ENCODE assay signal across 21 cellular contexts in the genomic region with DNA sequence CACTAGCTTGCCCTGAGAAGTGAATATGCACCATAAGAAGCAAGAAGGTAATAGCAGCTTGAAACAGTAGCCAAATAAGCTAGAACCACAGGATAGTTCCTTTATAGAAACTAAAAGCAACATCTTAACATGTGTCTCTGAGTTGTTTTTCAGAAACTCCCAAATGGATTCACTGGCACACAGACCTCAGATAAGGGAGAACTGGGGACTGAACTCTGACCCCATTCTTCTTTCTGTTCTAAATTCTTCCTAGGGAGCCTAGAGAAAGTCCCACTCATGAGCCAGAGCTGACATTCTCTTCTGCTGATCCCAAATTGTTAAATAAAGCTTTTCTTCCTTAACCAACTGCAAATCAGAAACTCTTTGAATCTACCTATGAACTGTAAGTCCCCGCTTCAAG.
"Had no signal": no experiment of that assay in that cellular context is flagged by ENCODE, and none has a peak within 500 bp of the region (broad histone marks: within the 10 kb centered on the region; RNA-seq: fewer than 3 reads in every experiment).

No MANE protein-coding gene starts in this region.

- H3K4me3 Mint-ChIP-seq: activated CD4-positive, alpha-beta memory T cell treated with anti-CD3 and anti-CD28 coated beads, Interleukin-2, amount 10 ng/mL, durations not matched to agents 7 days and 5 days; activated naive CD4-positive, alpha-beta T cell treated with anti-CD3 and anti-CD28 coated beads for 36 hours; activated T-cell treated with anti-CD3 and anti-CD28 coated beads, Interleukin-2, amount 50 U/mL, for 24 hours; dendritic cell treated with granulocyte-macrophage colony-stimulating factor and Interleukin-4, amounts not matched to agents 40 ng/mL and 50 ng/mL, for 4 days; stimulated activated effector memory CD8-positive, alpha-beta T cell treated with anti-CD3 and anti-CD28 coated beads, Interleukin-12 subunit alpha, Interleukin-12 subunit beta, amount 100 ng/mL, for 72 hours; T-cell had no signal

- H3K27me3 ChIP-seq: thyroid gland had no signal

- H3K4me1 ChIP-seq: psoas muscle, thyroid gland had no signal

- H3K36me3 Mint-ChIP-seq: stimulated activated effector memory CD8-positive, alpha-beta T cell treated with anti-CD3 and anti-CD28 coated beads, Interleukin-12 subunit alpha, Interleukin-12 subunit beta, amount 100 ng/mL, for 72 hours; T-cell had no signal

- H3K9me3 ChIP-seq: psoas muscle, thyroid gland had no signal

- DNase-seq: activated CD4-positive, alpha-beta memory T cell treated with anti-CD3 and anti-CD28 coated beads, Interleukin-2, amount 10 ng/mL, durations not matched to agents 7 days and 5 days; activated CD4-positive, alpha-beta T cell treated with anti-CD3 and anti-CD28 coated beads for 48 hours; activated CD4-positive, CD25-positive, alpha-beta regulatory T cell; activated naive CD4-positive, alpha-beta T cell treated with anti-CD3 and anti-CD28 coated beads for 36 hours; activated T-cell treated with anti-CD3 and anti-CD28 coated beads, Interleukin-2, amount 50 U/mL, for 24 hours; aorta; cerebellar nuclear complex; effector memory CD4-positive, alpha-beta T cell; foreskin fibroblast; hippocampal formation; left colon; psoas muscle; stimulated activated CD4-positive, alpha-beta T cell treated with anti-CD3 and anti-CD28 coated beads, Interleukin-4, amount 100 ng/mL, for 24 hours; T-cell; thyroid gland had no signal

- H3K4me3 ChIP-seq: psoas muscle, thyroid gland had no signal

- H3K27ac Mint-ChIP-seq: activated CD4-positive, alpha-beta memory T cell treated with anti-CD3 and anti-CD28 coated beads, Interleukin-2, amount 10 ng/mL, durations not matched to agents 7 days and 5 days; activated naive CD4-positive, alpha-beta T cell treated with anti-CD3 and anti-CD28 coated beads for 36 hours; activated T-cell treated with anti-CD3 and anti-CD28 coated beads, Interleukin-2, amount 50 U/mL, for 24 hours; activated T-helper 2 cell treated with anti-CD3 and anti-CD28 coated beads, Interferon-gamma antibody, Interleukin-2, Interleukin-4, amounts not matched to agents 10 μg/mL and 5 μg/mL and 100 μg/mL, durations not matched to agents 14 hours and 24 hours and 36 hours; dendritic cell treated with granulocyte-macrophage colony-stimulating factor and Interleukin-4, amounts not matched to agents 40 ng/mL and 50 ng/mL, for 4 days; stimulated activated effector memory CD8-positive, alpha-beta T cell treated with anti-CD3 and anti-CD28 coated beads, Interleukin-12 subunit alpha, Interleukin-12 subunit beta, amount 100 ng/mL, for 72 hours; T-cell had no signal

- H3K4me1 Mint-ChIP-seq: activated CD4-positive, alpha-beta memory T cell treated with anti-CD3 and anti-CD28 coated beads, Interleukin-2, amount 10 ng/mL, durations not matched to agents 7 days and 5 days; stimulated activated effector memory CD8-positive, alpha-beta T cell treated with anti-CD3 and anti-CD28 coated beads, Interleukin-12 subunit alpha, Interleukin-12 subunit beta, amount 100 ng/mL, for 72 hours; T-cell had no signal

- H3K36me3 ChIP-seq: thyroid gland had no signal

- ATAC-seq: left colon; psoas muscle; sciatic nerve; SK-N-SH treated with all-trans-retinoic acid at 6 μM for 48 hours; stimulated activated effector memory CD8-positive, alpha-beta T cell treated with anti-CD3 and anti-CD28 coated beads, Interleukin-12 subunit alpha, Interleukin-12 subunit beta, amount 100 ng/mL, for 72 hours; T-cell had no signal

- H3K27me3 Mint-ChIP-seq: activated CD4-positive, alpha-beta memory T cell treated with anti-CD3 and anti-CD28 coated beads, Interleukin-2, amount 10 ng/mL, durations not matched to agents 7 days and 5 days; activated T-cell treated with anti-CD3 and anti-CD28 coated beads, Interleukin-2, amount 50 U/mL, for 24 hours; dendritic cell treated with granulocyte-macrophage colony-stimulating factor and Interleukin-4, amounts not matched to agents 40 ng/mL and 50 ng/mL, for 4 days; T-cell had no signal

- FAIRE-seq: islet of Langerhans had no signal

- H3K27ac ChIP-seq: psoas muscle, thyroid gland had no signal

- H3K9me3 Mint-ChIP-seq: activated CD4-positive, alpha-beta memory T cell treated with anti-CD3 and anti-CD28 coated beads, Interleukin-2, amount 10 ng/mL, durations not matched to agents 7 days and 5 days; activated naive CD4-positive, alpha-beta T cell treated with anti-CD3 and anti-CD28 coated beads for 36 hours; activated T-cell treated with anti-CD3 and anti-CD28 coated beads, Interleukin-2, amount 50 U/mL, for 24 hours; activated T-helper 2 cell treated with anti-CD3 and anti-CD28 coated beads, Interferon-gamma antibody, Interleukin-2, Interleukin-4, amounts not matched to agents 10 μg/mL and 5 μg/mL and 100 μg/mL, durations not matched to agents 14 hours and 24 hours and 36 hours; dendritic cell treated with granulocyte-macrophage colony-stimulating factor and Interleukin-4, amounts not matched to agents 40 ng/mL and 50 ng/mL, for 4 days had no signal
